1 cellular context compared by ENCODE assay signal in genomic region chr21:15671188-15671587, GRCh38.
TF ChIP-seq lines count a peak whose summit lies in the region.

No MANE protein-coding gene starts in this region.

TF ChIP-seq in GM23338, 12 proteins besides CTCF, POLR2A, EP300 and RAD21 (continued from another document):
- TF ChIP-seq REST (IDR thresholded peaks at IDR 0.05; ENCODE audit: unreplicated experiment) (no peak), EZH2 (IDR thresholded peaks at IDR 0.05; ENCODE audit: low read depth, unreplicated experiment) (no peak), NANOG (IDR thresholded peaks at IDR 0.05; ENCODE audit: borderline replicate concordance) (no peak), EZH2phosphoT487 (IDR thresholded peaks at IDR 0.05; ENCODE audit: unreplicated experiment) (no peak), ZNF462 (CRISPR knock-in tag; IDR thresholded peaks at IDR 0.05) (no peak), CREB1 (CRISPR knock-in tag; IDR thresholded peaks at IDR 0.05; ENCODE audit: low read depth) (no peak), JUNB (IDR thresholded peaks at IDR 0.05; ENCODE audit: unreplicated experiment) (no peak), POLR2AphosphoS5 (IDR thresholded peaks at IDR 0.05; ENCODE audit: low read depth) (no peak), ZNF114 (CRISPR knock-in tag; IDR thresholded peaks at IDR 0.05) (no peak), ETS1 (IDR thresholded peaks at IDR 0.05) (no peak), ZNF331 (CRISPR knock-in tag; IDR thresholded peaks at IDR 0.05; ENCODE audit: low read depth) (no peak)
